ENCODE assay signal across 8 cellular contexts in the genomic region with DNA sequence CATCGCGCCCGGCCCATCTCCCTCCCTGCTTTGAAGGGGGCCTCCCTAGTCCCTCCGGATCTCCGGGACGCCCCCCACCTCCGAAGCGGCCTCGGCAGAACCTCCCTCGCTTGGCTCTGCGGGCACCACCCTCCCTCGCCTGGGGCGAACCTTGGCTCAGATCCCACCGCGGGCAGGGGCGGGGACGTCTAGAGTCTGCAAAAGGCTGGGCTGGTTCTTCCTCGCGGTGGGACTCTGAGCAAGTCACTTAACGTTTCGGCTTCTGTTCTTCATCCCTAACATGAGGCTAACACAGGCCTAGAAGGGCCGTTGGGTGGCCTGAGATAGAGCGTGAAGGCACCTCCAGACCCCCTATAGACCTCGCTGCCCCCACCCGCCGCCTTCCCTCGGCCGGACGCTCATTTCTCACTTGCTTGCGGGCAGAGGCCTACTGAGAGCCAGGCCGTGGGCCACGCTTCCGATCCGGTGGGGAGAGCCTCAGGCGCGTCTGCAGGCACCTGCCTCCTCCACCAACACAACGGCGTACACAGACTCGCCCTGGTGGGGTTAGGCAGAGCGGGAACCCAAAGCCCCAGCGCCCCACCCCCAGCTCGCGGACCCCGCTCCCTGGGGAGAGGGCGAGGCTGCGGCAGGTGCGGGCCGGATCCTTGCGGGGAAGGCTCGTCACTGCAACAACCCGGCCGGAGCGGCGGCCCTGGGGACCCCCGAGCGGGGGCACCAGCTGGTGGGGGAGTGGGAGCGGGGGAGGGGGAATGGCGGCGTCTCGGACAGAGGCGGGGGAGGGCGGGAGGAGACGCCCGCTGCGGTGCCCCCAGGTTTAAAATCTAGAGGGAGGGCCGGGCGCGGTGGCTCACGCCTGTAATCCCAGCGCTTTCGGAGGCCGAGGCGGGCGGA. TPM values are rescaled to one million over a fixed set of nuclear protein-coding genes. Genes with fewer than 3 reads are reported as not detected.
DNase-seq lines count a peak whose midpoint lies in the region; ATAC-seq and TF ChIP-seq lines count a peak whose summit lies in the region.

No MANE protein-coding gene starts in this region.

- peaks cover 3 to 5% of the 10 kb centered on the region in 2 donors for H3K27me3 Mint-ChIP-seq in natural killer cell (ENCODE audit: low read depth in 2 of 2)

- ATAC-seq in natural killer cell (peak; percentile 7 to 34 (median 17)), HG03521 (IDR thresholded peaks at IDR 0.05; ENCODE audit: unreplicated experiment) (no peak)
- peak; percentile 73 for ATAC-seq in stimulated activated naive CD8-positive, alpha-beta T cell treated with anti-CD3 and anti-CD28 coated beads, Interleukin-15, Interleukin-2, amounts not matched to agents 100 U/mL and 50 U/mL, for 24 hours

- H3K4me3 Mint-ChIP-seq in natural killer cell = peak overlapping the region; percentile 92

- intact Hi-C loops in natural killer cell (cut with micrococcal nuclease) = no loop called here

- no peaks in the 10 kb centered on the region for H3K36me3 Mint-ChIP-seq in natural killer cell

- H3K9me3 Mint-ChIP-seq in natural killer cell = no peaks in the 10 kb centered on the region

- H3K27ac Mint-ChIP-seq in natural killer cell = peak overlapping the region in 1 of 2 donors; percentile 90

- TF ChIP-seq CTCF in natural killer cell (IDR thresholded peaks at IDR 0.05) = no peak

- DNase-seq in DMS153 (lab: John Stamatoyannopoulos, UW) (peak; percentile 29), NCI-H2029 (lab: John Stamatoyannopoulos, UW) (peak; percentile 42), erythroblast (lab: John Stamatoyannopoulos, UW) (peak; percentile 86), natural killer cell (peak; percentile 49), hepatic stellate cell (ENCODE audit: low spot score) (no peak)
- peak; percentile 83 for DNase-seq in activated CD8-positive, alpha-beta memory T cell treated with anti-CD3 and anti-CD28 coated beads, Interleukin-2, amount 50 U/mL, for 4 hours
- peak; percentile 92 for DNase-seq in stimulated activated naive CD8-positive, alpha-beta T cell treated with anti-CD3 and anti-CD28 coated beads, Interleukin-15, Interleukin-2, amounts not matched to agents 100 U/mL and 50 U/mL, for 24 hours

- TF ChIP-seq POLR2A in erythroblast (IDR thresholded peaks at IDR 0.05; ENCODE audit: low read length) = peak; percentile 42

- peaks cover 3 to 29% of the 10 kb centered on the region in 2 donors for H3K4me1 Mint-ChIP-seq in natural killer cell

RNA-seq across cellular contexts. Expression of a gene that starts 5.4 kb away (rescaled TPM):
- 10 to 100 TPM in 2 of 3 donors, 1 to 10 TPM in 1; 4.0 to 39.6 (median 24.0) TPM for total RNA-seq in natural killer cell

RNA-seq across cellular contexts. Expression of a gene that starts 29.4 kb away (rescaled TPM):
- total RNA-seq in natural killer cell = 100 to 1,000 TPM; 278 to 317 (median 292) TPM

RNA-seq across cellular contexts. Expression of a gene that starts 31.0 kb away (rescaled TPM):
- 10 to 100 TPM; 15.9 to 19.6 (median 16.7) TPM for total RNA-seq in natural killer cell
